8 cellular contexts compared by ENCODE assay signal in genomic region chr7:75617634-75618234, GRCh38.
A peak's percentile ranks its signal among the peaks of the same experiment; 100 is the strongest.
DNase-seq lines count a peak whose midpoint lies in the region; ATAC-seq and TF ChIP-seq lines count a peak whose summit lies in the region.

No MANE protein-coding gene starts in this region.

- DNase-seq in T-helper 22 cell (ENCODE audit: low read depth) (peak; percentile 28), coronary artery (ENCODE audit: low spot score) (peak; percentile 86), osteoblast (ENCODE audit: insufficient read length, low spot score, missing footprints) (peak; percentile 70), GM03348 (ENCODE audit: low spot score) (no peak), HAP-1 (ENCODE audit: low spot score in 2 of 2) (no peak), Karpas-422 (no peak)

- no peaks in the 10 kb centered on the region for H3K9me3 ChIP-seq in osteoblast (ENCODE audit: low read depth, low read length)
- H3K9me3 ChIP-seq in HAP-1, result no peaks in the 10 kb centered on the region
- no peaks in the 10 kb centered on the region for H3K9me3 ChIP-seq in Karpas-422 (ENCODE audit: low read length)

- ATAC-seq in GM18909 (IDR thresholded peaks at IDR 0.05; ENCODE audit: poor library complexity, unreplicated experiment) (peak; percentile 49), HG03280 (IDR thresholded peaks at IDR 0.05; ENCODE audit: unreplicated experiment) (no peak)

- H3K27ac ChIP-seq in coronary artery (peak overlapping the region in 1 of 2 donors; percentile 29), osteoblast (ENCODE audit: low read depth, low read length) (peak overlapping the region; percentile 42), Karpas-422 (ENCODE audit: low read length) (no peak overlapping the region)

- peak overlapping the region; percentile 52 for H3K4me2 ChIP-seq in osteoblast (ENCODE audit: insufficient read depth, low read length)
- no peak overlapping the region for H3K4me2 ChIP-seq in Karpas-422 (ENCODE audit: low read depth, low read length, poor library complexity, severe bottlenecking)

- no peaks in the 10 kb centered on the region for H3K27me3 ChIP-seq in osteoblast (ENCODE audit: insufficient read depth, low read length)
- H3K27me3 ChIP-seq in HAP-1 (ENCODE audit: low read depth), result no peaks in the 10 kb centered on the region
- H3K27me3 ChIP-seq in Karpas-422 (ENCODE audit: low read length), result no peaks in the 10 kb centered on the region

- H4K20me1 ChIP-seq in osteoblast (ENCODE audit: insufficient read depth, low read length), result no peaks in the 10 kb centered on the region
- no peaks in the 10 kb centered on the region for H4K20me1 ChIP-seq in Karpas-422 (ENCODE audit: insufficient read depth, low read depth, low read length)

- no peak for TF ChIP-seq CTCF in coronary artery (IDR thresholded peaks at IDR 0.05)
- TF ChIP-seq CTCF in osteoblast (IDR thresholded peaks at IDR 0.05; ENCODE audit: extremely low read depth, low read depth, low read length), result no peak

- H2AFZ ChIP-seq in osteoblast (ENCODE audit: low read length) (peak overlapping the region; percentile 72), Karpas-422 (ENCODE audit: low read length) (no peak overlapping the region)

- H3K4me1 ChIP-seq in osteoblast (ENCODE audit: insufficient read depth, low read length), result peaks cover 12% of the 10 kb centered on the region
- no peaks in the 10 kb centered on the region for H3K4me1 ChIP-seq in HAP-1
- peaks cover 7% of the 10 kb centered on the region for H3K4me1 ChIP-seq in Karpas-422 (ENCODE audit: low read length)

- H3K9ac ChIP-seq in Karpas-422 (ENCODE audit: low read length), result no peak overlapping the region

- in situ Hi-C loops in HAP-1 (cut with MboI; ENCODE audit: low sequenced_read_pairs), result no loop called here

- H3K79me2 ChIP-seq in osteoblast (ENCODE audit: insufficient read depth, low read length), result no peaks in the 10 kb centered on the region
- no peaks in the 10 kb centered on the region for H3K79me2 ChIP-seq in Karpas-422 (ENCODE audit: low read length)

- H3K4me3 ChIP-seq in coronary artery, result no peak overlapping the region
- H3K4me3 ChIP-seq in osteoblast (ENCODE audit: insufficient read depth, low read length), result no peak overlapping the region
- H3K4me3 ChIP-seq in HAP-1, result no peak overlapping the region
- no peak overlapping the region for H3K4me3 ChIP-seq in Karpas-422 (ENCODE audit: low read length)

- H3K36me3 ChIP-seq in osteoblast (ENCODE audit: insufficient read depth, low read length) (no peaks in the 10 kb centered on the region), HAP-1 (replicated peaks) (no peaks in the 10 kb centered on the region), Karpas-422 (ENCODE audit: insufficient read depth, low read length) (no peaks in the 10 kb centered on the region)

- no peaks in the 10 kb centered on the region for H3K9me2 ChIP-seq in Karpas-422 (replicated peaks; ENCODE audit: insufficient read depth, low read length)

Comparison
In these comparisons a context has a peak if more than half of its experiments do, and no peak if none do; other contexts are left out.
1. DNase-seq: peak in T-helper 22 cell (single experiment), coronary artery (single experiment) and osteoblast (single experiment); none in GM03348 (single experiment), HAP-1 (0 of 2) and Karpas-422 (single experiment).